Comparison of ENCODE assay signal across 23 cellular contexts in genomic region chr11:134734894-134735293, GRCh38.
"Had no signal": no experiment of that assay in that cellular context is flagged by ENCODE, and none has a peak within 500 bp of the region (broad histone marks: within the 10 kb centered on the region; RNA-seq: fewer than 3 reads in every experiment).

No MANE protein-coding gene starts in this region.

- H3K4me3 Mint-ChIP-seq: activated B cell treated with CpG ODN at 0.5 μM for 24 hours; activated CD4-positive, alpha-beta memory T cell treated with anti-CD3 and anti-CD28 coated beads for 36 hours; activated CD8-positive, alpha-beta memory T cell treated with anti-CD3 and anti-CD28 coated beads, Interleukin-2, amount 10 ng/mL, durations not matched to agents 7 days and 5 days; activated naive CD4-positive, alpha-beta T cell treated with anti-CD3 and anti-CD28 coated beads, Interleukin-2, amount 10 ng/mL, durations not matched to agents 7 days and 5 days; activated T-cell treated with anti-CD3 and anti-CD28 coated beads, Interleukin-2, amount 50 U/mL, for 24 hours had no signal

- H3K36me3 Mint-ChIP-seq: activated CD4-positive, alpha-beta memory T cell treated with anti-CD3 and anti-CD28 coated beads for 36 hours; activated CD8-positive, alpha-beta memory T cell treated with anti-CD3 and anti-CD28 coated beads, Interleukin-2, amount 10 ng/mL, durations not matched to agents 7 days and 5 days; activated naive CD4-positive, alpha-beta T cell treated with anti-CD3 and anti-CD28 coated beads, Interleukin-2, amount 10 ng/mL, durations not matched to agents 7 days and 5 days had no signal

- H3K27me3 ChIP-seq: gastrocnemius medialis, neutrophil, transverse colon, uterus had no signal

- H3K4me1 Mint-ChIP-seq: activated B cell treated with CpG ODN at 0.5 μM for 24 hours; activated naive CD4-positive, alpha-beta T cell treated with anti-CD3 and anti-CD28 coated beads, Interleukin-2, amount 10 ng/mL, durations not matched to agents 7 days and 5 days had no signal

- H3K9me3 Mint-ChIP-seq: activated B cell treated with CpG ODN at 0.5 μM for 24 hours; activated CD4-positive, alpha-beta memory T cell treated with anti-CD3 and anti-CD28 coated beads for 36 hours; activated naive CD4-positive, alpha-beta T cell treated with anti-CD3 and anti-CD28 coated beads, Interleukin-2, amount 10 ng/mL, durations not matched to agents 7 days and 5 days; activated T-cell treated with anti-CD3 and anti-CD28 coated beads, Interleukin-2, amount 50 U/mL, for 24 hours had no signal

- ATAC-seq: activated CD8-positive, alpha-beta memory T cell treated with anti-CD3 and anti-CD28 coated beads, Interleukin-2, amount 10 ng/mL, durations not matched to agents 7 days and 5 days; esophagus mucosa; gastrocnemius medialis; left lung had no signal

- H3K36me3 ChIP-seq: gastrocnemius medialis, left lung, neutrophil, transverse colon, uterus had no signal

- H3K4me1 ChIP-seq: gastrocnemius medialis, left lung, transverse colon, uterus had no signal

- H3K27ac Mint-ChIP-seq: activated B cell treated with CpG ODN at 0.5 μM for 24 hours; activated CD4-positive, alpha-beta memory T cell treated with anti-CD3 and anti-CD28 coated beads for 36 hours; activated CD8-positive, alpha-beta memory T cell treated with anti-CD3 and anti-CD28 coated beads, Interleukin-2, amount 10 ng/mL, durations not matched to agents 7 days and 5 days; activated naive CD4-positive, alpha-beta T cell treated with anti-CD3 and anti-CD28 coated beads, Interleukin-2, amount 10 ng/mL, durations not matched to agents 7 days and 5 days; activated T-cell treated with anti-CD3 and anti-CD28 coated beads, Interleukin-2, amount 50 U/mL, for 24 hours had no signal

- H3K9me3 ChIP-seq: gastrocnemius medialis, left lung, neutrophil, SK-N-SH, transverse colon, uterus had no signal

- DNase-seq: activated B cell treated with CpG ODN at 0.5 μM for 24 hours; activated CD4-positive, alpha-beta memory T cell treated with anti-CD3 and anti-CD28 coated beads for 36 hours; activated CD4-positive, alpha-beta T cell treated with anti-CD3 and anti-CD28 coated beads for 4 hours; activated CD8-positive, alpha-beta memory T cell treated with anti-CD3 and anti-CD28 coated beads, Interleukin-2, amount 10 ng/mL, durations not matched to agents 7 days and 5 days; activated naive CD4-positive, alpha-beta T cell treated with anti-CD3 and anti-CD28 coated beads, Interleukin-2, amount 10 ng/mL, durations not matched to agents 7 days and 5 days; activated T-cell treated with anti-CD3 and anti-CD28 coated beads, Interleukin-2, amount 50 U/mL, for 24 hours; central memory CD4-positive, alpha-beta T cell; effector CD4-positive, alpha-beta T cell; gastrocnemius medialis; head of caudate nucleus; left lung; posterior cingulate gyrus; retina; SK-N-SH; stimulated activated CD4-positive, alpha-beta T cell treated with anti-CD3 and anti-CD28 coated beads, Interleukin-12 subunit alpha, Interleukin-12 subunit beta, amount 100 ng/mL, for 4 hours; stimulated activated CD4-positive, alpha-beta T cell treated with anti-CD3 and anti-CD28 coated beads, Interleukin-1b, Interleukin-23, amount 100 ng/mL, for 48 hours; stimulated activated CD8-positive, alpha-beta memory T cell treated with anti-CD3 and anti-CD28 coated beads, Interleukin-4, amount 100 ng/mL, for 48 hours; stimulated activated naive CD4-positive, alpha-beta T cell; substantia nigra; transverse colon; uterus had no signal

- H3K27ac ChIP-seq: gastrocnemius medialis, left lung, neutrophil, transverse colon, uterus had no signal

- H3K4me3 ChIP-seq: gastrocnemius medialis, left lung, transverse colon, uterus had no signal

- H3K27me3 Mint-ChIP-seq: activated B cell treated with CpG ODN at 0.5 μM for 24 hours had no signal
